Comparison of ENCODE assay signal across 2 cellular contexts in the genomic region with DNA sequence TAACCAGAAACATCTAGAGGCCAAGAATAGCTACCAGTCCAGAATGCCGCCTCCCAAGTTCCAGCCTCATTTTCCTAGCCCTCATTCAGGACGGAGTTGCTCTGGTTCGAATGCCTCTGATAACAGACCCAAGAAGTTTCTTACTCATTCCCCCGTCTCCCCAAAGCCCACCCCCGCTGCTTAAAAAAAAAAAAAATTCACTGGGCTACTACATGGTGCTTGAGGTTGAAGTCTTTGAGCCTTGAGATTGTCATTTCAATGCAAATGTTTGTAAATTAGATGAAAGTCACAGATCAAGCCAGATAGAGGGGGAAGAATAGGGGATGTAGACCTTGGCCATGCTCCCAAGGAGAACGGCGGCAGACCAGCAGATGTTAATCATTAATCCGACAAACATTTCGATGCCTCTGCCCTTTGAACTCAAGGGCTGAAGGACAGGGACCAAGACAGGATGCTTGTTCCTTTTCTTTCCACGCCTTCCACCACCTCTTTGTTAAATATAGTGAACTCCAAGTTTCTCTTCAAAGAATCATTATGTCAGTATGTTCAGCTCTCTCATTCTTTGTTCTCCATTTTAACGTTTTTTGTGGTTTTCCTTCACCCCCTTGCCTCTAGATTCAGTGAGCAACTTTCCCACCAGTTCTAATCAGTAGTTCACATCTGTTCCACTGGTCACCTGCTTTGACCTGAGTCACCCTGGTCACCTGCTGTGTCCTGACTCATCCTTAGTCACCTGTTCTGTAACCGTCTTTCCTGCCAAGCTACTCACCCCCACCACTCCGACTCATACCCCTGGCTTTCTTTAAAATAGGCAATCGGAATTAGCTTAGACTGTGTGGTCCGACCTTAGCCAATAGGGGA.
TF ChIP-seq lines count a peak whose summit lies in the region.

No MANE protein-coding gene starts in this region.

TF ChIP-seq in A549, 52 proteins besides CTCF, POLR2A, EP300 and RAD21 (continued from another document and continues in another):
- peak; percentile 97 for TF ChIP-seq GATA3 (IDR thresholded peaks at IDR 0.05; ENCODE audit: borderline replicate concordance)
- TF ChIP-seq, protein P1, sequence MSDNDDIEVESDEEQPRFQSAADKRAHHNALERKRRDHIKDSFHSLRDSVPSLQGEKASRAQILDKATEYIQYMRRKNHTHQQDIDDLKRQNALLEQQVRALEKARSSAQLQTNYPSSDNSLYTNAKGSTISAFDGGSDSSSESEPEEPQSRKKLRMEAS (IDR thresholded peaks at IDR 0.05), result peak; percentile 36; the same call in 1 of the 2 replicates
- TF ChIP-seq, protein P2, sequence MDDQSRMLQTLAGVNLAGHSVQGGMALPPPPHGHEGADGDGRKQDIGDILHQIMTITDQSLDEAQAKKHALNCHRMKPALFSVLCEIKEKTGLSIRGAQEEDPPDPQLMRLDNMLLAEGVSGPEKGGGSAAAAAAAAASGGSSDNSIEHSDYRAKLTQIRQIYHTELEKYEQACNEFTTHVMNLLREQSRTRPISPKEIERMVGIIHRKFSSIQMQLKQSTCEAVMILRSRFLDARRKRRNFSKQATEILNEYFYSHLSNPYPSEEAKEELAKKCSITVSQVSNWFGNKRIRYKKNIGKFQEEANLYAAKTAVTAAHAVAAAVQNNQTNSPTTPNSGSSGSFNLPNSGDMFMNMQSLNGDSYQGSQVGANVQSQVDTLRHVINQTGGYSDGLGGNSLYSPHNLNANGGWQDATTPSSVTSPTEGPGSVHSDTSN (IDR thresholded peaks at IDR 0.05), result no peak
- TF ChIP-seq, protein P3, sequence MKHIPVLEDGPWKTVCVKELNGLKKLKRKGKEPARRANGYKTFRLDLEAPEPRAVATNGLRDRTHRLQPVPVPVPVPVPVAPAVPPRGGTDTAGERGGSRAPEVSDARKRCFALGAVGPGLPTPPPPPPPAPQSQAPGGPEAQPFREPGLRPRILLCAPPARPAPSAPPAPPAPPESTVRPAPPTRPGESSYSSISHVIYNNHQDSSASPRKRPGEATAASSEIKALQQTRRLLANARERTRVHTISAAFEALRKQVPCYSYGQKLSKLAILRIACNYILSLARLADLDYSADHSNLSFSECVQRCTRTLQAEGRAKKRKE (CRISPR knock-in tag; IDR thresholded peaks at IDR 0.05; ENCODE audit: low read depth), result peak; percentile 95
- TF ChIP-seq CEBPB (IDR thresholded peaks at IDR 0.05), result peak in 1 of 2 experiments; percentile 14; a peak in 1 of 4 replicates
- TF ChIP-seq JUN (IDR thresholded peaks at IDR 0.05), result peak; percentile 82 to 90; a peak in 4 of 5 replicates
- TF ChIP-seq, protein P4, sequence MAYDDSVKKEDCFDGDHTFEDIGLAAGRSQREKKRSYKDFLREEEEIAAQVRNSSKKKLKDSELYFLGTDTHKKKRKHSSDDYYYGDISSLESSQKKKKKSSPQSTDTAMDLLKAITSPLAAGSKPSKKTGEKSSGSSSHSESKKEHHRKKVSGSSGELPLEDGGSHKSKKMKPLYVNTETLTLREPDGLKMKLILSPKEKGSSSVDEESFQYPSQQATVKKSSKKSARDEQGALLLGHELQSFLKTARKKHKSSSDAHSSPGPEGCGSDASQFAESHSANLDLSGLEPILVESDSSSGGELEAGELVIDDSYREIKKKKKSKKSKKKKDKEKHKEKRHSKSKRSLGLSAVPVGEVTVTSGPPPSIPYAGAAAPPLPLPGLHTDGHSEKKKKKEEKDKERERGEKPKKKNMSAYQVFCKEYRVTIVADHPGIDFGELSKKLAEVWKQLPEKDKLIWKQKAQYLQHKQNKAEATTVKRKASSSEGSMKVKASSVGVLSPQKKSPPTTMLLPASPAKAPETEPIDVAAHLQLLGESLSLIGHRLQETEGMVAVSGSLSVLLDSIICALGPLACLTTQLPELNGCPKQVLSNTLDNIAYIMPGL (CRISPR knock-in tag; IDR thresholded peaks at IDR 0.05; ENCODE audit: borderline replicate concordance), result peak; percentile 57; the same call in 1 of the 2 replicates
- peak; percentile 75; the same call in 1 of the 2 replicates for TF ChIP-seq HOXB13 (CRISPR knock-in tag; IDR thresholded peaks at IDR 0.05; ENCODE audit: low read depth)
- peak; percentile 97 for TF ChIP-seq ZSCAN20 (CRISPR knock-in tag; IDR thresholded peaks at IDR 0.05)
- TF ChIP-seq, protein P5, sequence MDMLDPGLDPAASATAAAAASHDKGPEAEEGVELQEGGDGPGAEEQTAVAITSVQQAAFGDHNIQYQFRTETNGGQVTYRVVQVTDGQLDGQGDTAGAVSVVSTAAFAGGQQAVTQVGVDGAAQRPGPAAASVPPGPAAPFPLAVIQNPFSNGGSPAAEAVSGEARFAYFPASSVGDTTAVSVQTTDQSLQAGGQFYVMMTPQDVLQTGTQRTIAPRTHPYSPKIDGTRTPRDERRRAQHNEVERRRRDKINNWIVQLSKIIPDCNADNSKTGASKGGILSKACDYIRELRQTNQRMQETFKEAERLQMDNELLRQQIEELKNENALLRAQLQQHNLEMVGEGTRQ (IDR thresholded peaks at IDR 0.05), result peak; percentile 84
- TF ChIP-seq EHMT2 (IDR thresholded peaks at IDR 0.05; ENCODE audit: low read depth), result no peak
- no peak for TF ChIP-seq NR3C1 (IDR thresholded peaks at IDR 0.05)
- TF ChIP-seq FOSB (CRISPR knock-in tag; IDR thresholded peaks at IDR 0.05), result peak; percentile 66; the same call in 1 of the 2 replicates
- no peak; the same call in 2 of the 3 replicates for TF ChIP-seq SMC3 (IDR thresholded peaks at IDR 0.05)
- TF ChIP-seq RNF2 (IDR thresholded peaks at IDR 0.05; ENCODE audit: borderline replicate concordance, low read depth), result no peak
- TF ChIP-seq MAZ (IDR thresholded peaks at IDR 0.05; ENCODE audit: borderline replicate concordance, low read depth, low read length), result no peak
- peak; percentile 42; the same call in 1 of the 2 replicates for TF ChIP-seq BHLHE40 (IDR thresholded peaks at IDR 0.05; ENCODE audit: low read depth, low read length)
- no peak for TF ChIP-seq PHF8 (IDR thresholded peaks at IDR 0.05; ENCODE audit: borderline replicate concordance, low read depth)
- TF ChIP-seq, protein P6, sequence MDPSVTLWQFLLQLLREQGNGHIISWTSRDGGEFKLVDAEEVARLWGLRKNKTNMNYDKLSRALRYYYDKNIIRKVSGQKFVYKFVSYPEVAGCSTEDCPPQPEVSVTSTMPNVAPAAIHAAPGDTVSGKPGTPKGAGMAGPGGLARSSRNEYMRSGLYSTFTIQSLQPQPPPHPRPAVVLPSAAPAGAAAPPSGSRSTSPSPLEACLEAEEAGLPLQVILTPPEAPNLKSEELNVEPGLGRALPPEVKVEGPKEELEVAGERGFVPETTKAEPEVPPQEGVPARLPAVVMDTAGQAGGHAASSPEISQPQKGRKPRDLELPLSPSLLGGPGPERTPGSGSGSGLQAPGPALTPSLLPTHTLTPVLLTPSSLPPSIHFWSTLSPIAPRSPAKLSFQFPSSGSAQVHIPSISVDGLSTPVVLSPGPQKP (IDR thresholded peaks at IDR 0.05; ENCODE audit: low read depth, low read length), result no peak
- TF ChIP-seq ZC3H11A (IDR thresholded peaks at IDR 0.05), result no peak
- TF ChIP-seq HOXB5 (CRISPR knock-in tag; IDR thresholded peaks at IDR 0.05), result peak; percentile 89
- TF ChIP-seq, protein P7, sequence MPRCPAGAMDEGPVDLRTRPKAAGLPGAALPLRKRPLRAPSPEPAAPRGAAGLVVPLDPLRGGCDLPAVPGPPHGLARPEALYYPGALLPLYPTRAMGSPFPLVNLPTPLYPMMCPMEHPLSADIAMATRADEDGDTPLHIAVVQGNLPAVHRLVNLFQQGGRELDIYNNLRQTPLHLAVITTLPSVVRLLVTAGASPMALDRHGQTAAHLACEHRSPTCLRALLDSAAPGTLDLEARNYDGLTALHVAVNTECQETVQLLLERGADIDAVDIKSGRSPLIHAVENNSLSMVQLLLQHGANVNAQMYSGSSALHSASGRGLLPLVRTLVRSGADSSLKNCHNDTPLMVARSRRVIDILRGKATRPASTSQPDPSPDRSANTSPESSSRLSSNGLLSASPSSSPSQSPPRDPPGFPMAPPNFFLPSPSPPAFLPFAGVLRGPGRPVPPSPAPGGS (IDR thresholded peaks at IDR 0.05), result peak; percentile 53; the same call in 1 of the 3 replicates
- peak; percentile 61 for TF ChIP-seq MAFK (IDR thresholded peaks at IDR 0.05; ENCODE audit: partially characterized antibody)
- no peak for TF ChIP-seq HDAC2 (IDR thresholded peaks at IDR 0.05)

TF ChIP-seq in K562, 482 proteins besides CTCF, POLR2A, EP300 and RAD21 (continued from another document and continues in another):
- TF ChIP-seq NCOA1 (IDR thresholded peaks at IDR 0.05; ENCODE audit: low read depth) (peak; percentile 89), CEBPG (CRISPR knock-in tag; IDR thresholded peaks at IDR 0.05) (no peak), CEBPG (tag; conservative IDR thresholded peaks at IDR 0.05 in 1 of 2, IDR thresholded peaks at IDR 0.05 in 1 of 2) (peak in 1 of 2 experiments; percentile 52; a peak in 1 of 4 replicates), FOSL1 (tag; conservative IDR thresholded peaks at IDR 0.05) (peak; percentile 100), ZNF253 (CRISPR knock-in tag; conservative IDR thresholded peaks at IDR 0.05) (no peak), MAFF (IDR thresholded peaks at IDR 0.05; ENCODE audit: low read length) (peak; percentile 66; the same call in 1 of the 2 replicates), MTA3 (IDR thresholded peaks at IDR 0.05; ENCODE audit: borderline replicate concordance) (0 out of 2 replicates have a peak, but pooled peaks have one; percentile 35), FOXJ2 (tag; IDR thresholded peaks at IDR 0.05) (peak; percentile 49; the same call in 1 of the 2 replicates), STAG1 (CRISPR knock-in tag; IDR thresholded peaks at IDR 0.05; ENCODE audit: borderline replicate concordance) (no peak), TAF9B (IDR thresholded peaks at IDR 0.05; ENCODE audit: partially characterized antibody) (peak; percentile 93), ZKSCAN3 (CRISPR knock-in tag; IDR thresholded peaks at IDR 0.05) (no peak), ADNP (tag; IDR thresholded peaks at IDR 0.05) (peak; percentile 18; the same call in 1 of the 2 replicates), JUND (IDR thresholded peaks at IDR 0.05; ENCODE audit: borderline replicate concordance, low read depth, low read length) (peak; percentile 95), JUND (tag; IDR thresholded peaks at IDR 0.05; ENCODE audit: borderline replicate concordance, low read depth, low read length) (peak; percentile 92), ZNF644 (tag; IDR thresholded peaks at IDR 0.05; ENCODE audit: low read depth) (peak; percentile 85), CREM (IDR thresholded peaks at IDR 0.05; ENCODE audit: low read depth) (peak; percentile 62), ATF7 (IDR thresholded peaks at IDR 0.05) (peak; percentile 62), EZH2 (IDR thresholded peaks at IDR 0.05; ENCODE audit: borderline replicate concordance, low read depth, low read length) (no peak), NCOA6 (IDR thresholded peaks at IDR 0.05) (no peak), SMARCC2 (IDR thresholded peaks at IDR 0.05; ENCODE audit: low read depth) (peak; percentile 92)
- TF ChIP-seq, protein P8, sequence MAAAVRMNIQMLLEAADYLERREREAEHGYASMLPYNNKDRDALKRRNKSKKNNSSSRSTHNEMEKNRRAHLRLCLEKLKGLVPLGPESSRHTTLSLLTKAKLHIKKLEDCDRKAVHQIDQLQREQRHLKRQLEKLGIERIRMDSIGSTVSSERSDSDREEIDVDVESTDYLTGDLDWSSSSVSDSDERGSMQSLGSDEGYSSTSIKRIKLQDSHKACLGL (CRISPR knock-in tag; IDR thresholded peaks at IDR 0.05; ENCODE audit: borderline replicate concordance, poor library complexity, severe bottlenecking), result no peak
- TF ChIP-seq, protein P9, sequence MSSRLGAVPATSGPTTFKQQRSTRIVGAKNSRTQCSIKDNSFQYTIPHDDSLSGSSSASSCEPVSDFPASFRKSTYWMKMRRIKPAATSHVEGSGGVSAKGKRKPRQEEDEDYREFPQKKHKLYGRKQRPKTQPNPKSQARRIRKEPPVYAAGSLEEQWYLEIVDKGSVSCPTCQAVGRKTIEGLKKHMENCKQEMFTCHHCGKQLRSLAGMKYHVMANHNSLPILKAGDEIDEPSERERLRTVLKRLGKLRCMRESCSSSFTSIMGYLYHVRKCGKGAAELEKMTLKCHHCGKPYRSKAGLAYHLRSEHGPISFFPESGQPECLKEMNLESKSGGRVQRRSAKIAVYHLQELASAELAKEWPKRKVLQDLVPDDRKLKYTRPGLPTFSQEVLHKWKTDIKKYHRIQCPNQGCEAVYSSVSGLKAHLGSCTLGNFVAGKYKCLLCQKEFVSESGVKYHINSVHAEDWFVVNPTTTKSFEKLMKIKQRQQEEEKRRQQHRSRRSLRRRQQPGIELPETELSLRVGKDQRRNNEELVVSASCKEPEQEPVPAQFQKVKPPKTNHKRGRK (tag; IDR thresholded peaks at IDR 0.05), result no peak
- TF ChIP-seq, protein P10, sequence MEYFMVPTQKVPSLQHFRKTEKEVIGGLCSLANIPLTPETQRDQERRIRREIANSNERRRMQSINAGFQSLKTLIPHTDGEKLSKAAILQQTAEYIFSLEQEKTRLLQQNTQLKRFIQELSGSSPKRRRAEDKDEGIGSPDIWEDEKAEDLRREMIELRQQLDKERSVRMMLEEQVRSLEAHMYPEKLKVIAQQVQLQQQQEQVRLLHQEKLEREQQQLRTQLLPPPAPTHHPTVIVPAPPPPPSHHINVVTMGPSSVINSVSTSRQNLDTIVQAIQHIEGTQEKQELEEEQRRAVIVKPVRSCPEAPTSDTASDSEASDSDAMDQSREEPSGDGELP (CRISPR knock-in tag; IDR thresholded peaks at IDR 0.05; ENCODE audit: borderline replicate concordance), result peak; percentile 63; the same call in 1 of the 2 replicates
- TF ChIP-seq, protein P11, sequence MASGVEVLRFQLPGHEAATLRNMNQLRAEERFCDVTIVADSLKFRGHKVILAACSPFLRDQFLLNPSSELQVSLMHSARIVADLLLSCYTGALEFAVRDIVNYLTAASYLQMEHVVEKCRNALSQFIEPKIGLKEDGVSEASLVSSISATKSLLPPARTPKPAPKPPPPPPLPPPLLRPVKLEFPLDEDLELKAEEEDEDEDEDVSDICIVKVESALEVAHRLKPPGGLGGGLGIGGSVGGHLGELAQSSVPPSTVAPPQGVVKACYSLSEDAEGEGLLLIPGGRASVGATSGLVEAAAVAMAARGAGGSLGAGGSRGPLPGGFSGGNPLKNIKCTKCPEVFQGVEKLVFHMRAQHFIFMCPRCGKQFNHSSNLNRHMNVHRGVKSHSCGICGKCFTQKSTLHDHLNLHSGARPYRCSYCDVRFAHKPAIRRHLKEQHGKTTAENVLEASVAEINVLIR (CRISPR knock-in tag; IDR thresholded peaks at IDR 0.05), result no peak
- TF ChIP-seq, protein P12, sequence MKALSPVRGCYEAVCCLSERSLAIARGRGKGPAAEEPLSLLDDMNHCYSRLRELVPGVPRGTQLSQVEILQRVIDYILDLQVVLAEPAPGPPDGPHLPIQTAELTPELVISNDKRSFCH (CRISPR knock-in tag; IDR thresholded peaks at IDR 0.05), result no peak
- TF ChIP-seq, protein P12 (tag; IDR thresholded peaks at IDR 0.05), result peak; percentile 31; the same call in 1 of the 2 replicates
- TF ChIP-seq, protein P13, sequence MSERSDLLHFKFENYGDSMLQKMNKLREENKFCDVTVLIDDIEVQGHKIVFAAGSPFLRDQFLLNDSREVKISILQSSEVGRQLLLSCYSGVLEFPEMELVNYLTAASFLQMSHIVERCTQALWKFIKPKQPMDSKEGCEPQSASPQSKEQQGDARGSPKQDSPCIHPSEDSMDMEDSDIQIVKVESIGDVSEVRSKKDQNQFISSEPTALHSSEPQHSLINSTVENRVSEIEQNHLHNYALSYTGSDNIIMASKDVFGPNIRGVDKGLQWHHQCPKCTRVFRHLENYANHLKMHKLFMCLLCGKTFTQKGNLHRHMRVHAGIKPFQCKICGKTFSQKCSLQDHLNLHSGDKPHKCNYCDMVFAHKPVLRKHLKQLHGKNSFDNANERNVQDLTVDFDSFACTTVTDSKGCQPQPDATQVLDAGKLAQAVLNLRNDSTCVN (CRISPR knock-in tag; IDR thresholded peaks at IDR 0.05), result no peak
